In genomic region chr9:124260769-124261603, GRCh38 we compare ENCODE assay signal across 8 cellular contexts. TPM values are rescaled to one million over a fixed set of nuclear protein-coding genes. Genes with fewer than 3 reads are reported as not detected.
DNase-seq lines count a peak whose midpoint lies in the region; ATAC-seq and TF ChIP-seq lines count a peak whose summit lies in the region.

No MANE protein-coding gene starts in this region.

- TF ChIP-seq CTCF in GM12865 (IDR thresholded peaks at IDR 0.05; ENCODE audit: insufficient read depth, low read depth, low read length, missing control alignments) = no peak
- no peak for TF ChIP-seq CTCF in RWPE1 (conservative IDR thresholded peaks at IDR 0.05; ENCODE audit: low read depth)
- no peak for TF ChIP-seq CTCF in esophagus muscularis mucosa (IDR thresholded peaks at IDR 0.05)

- no peak for ATAC-seq in GM21717 (IDR thresholded peaks at IDR 0.05; ENCODE audit: unreplicated experiment)
- ATAC-seq in GM18873 (IDR thresholded peaks at IDR 0.05; ENCODE audit: low FRiP score, unreplicated experiment) = no peak

- H3K4me3 Mint-ChIP-seq in activated naive CD4-positive, alpha-beta T cell treated with anti-CD3 and anti-CD28 coated beads, Interleukin-2, amount 10 ng/mL, durations not matched to agents 7 days and 5 days = no peak overlapping the region

- H3K14ac ChIP-seq in neuronal stem cell (ENCODE audit: low read length) = no peak overlapping the region

- no peaks in the 10 kb centered on the region for H3K9me3 Mint-ChIP-seq in activated naive CD4-positive, alpha-beta T cell treated with anti-CD3 and anti-CD28 coated beads, Interleukin-2, amount 10 ng/mL, durations not matched to agents 7 days and 5 days

- H3K23ac ChIP-seq in neuronal stem cell (ENCODE audit: low read depth, low read length, poor library complexity) = no peak overlapping the region

- H3K18ac ChIP-seq in neuronal stem cell (ENCODE audit: low read length) = peak overlapping the region; percentile 38

- TF ChIP-seq EP300 in esophagus muscularis mucosa (IDR thresholded peaks at IDR 0.05) = no peak

- H3K4ac ChIP-seq in neuronal stem cell (ENCODE audit: low read length) = peak overlapping the region; percentile 20

- peaks cover 17% of the 10 kb centered on the region for H3K79me1 ChIP-seq in neuronal stem cell (ENCODE audit: low read depth, low read length)

- 53% methylated on average over 14 of the region's 15 CpGs for WGBS in esophagus muscularis mucosa
- no CpG with 5 or more reads among the region's 15 CpGs for WGBS in neuronal stem cell (ENCODE audit: extremely low coverage in 2 of 2, insufficient read length in 2 of 2, insufficient replicate concordance in 1 of 2), 2 donors

- H3K4me1 ChIP-seq in esophagus muscularis mucosa (peaks cover 34 to 82% (median 78%) of the 10 kb centered on the region in 4 donors), neuronal stem cell (ENCODE audit: control insufficient read depth in 2 of 2, insufficient read depth in 1 of 2, low read depth in 1 of 2, low read length in 2 of 2) (peaks cover 46 to 47% of the 10 kb centered on the region in 2 donors)

- no peak overlapping the region for H4K8ac ChIP-seq in neuronal stem cell (ENCODE audit: low read depth, low read length)

- H3K27me3 ChIP-seq in esophagus muscularis mucosa (no peaks in the 10 kb centered on the region), neuronal stem cell (ENCODE audit: control insufficient read depth in 3 of 3, insufficient read depth in 3 of 3, low read depth in 1 of 3, low read length in 3 of 3) (no peaks in the 10 kb centered on the region)

- peaks cover 87% of the 10 kb centered on the region for H3K27me3 Mint-ChIP-seq in activated naive CD4-positive, alpha-beta T cell treated with anti-CD3 and anti-CD28 coated beads, Interleukin-2, amount 10 ng/mL, durations not matched to agents 7 days and 5 days

- H3K9me3 ChIP-seq in esophagus muscularis mucosa (no peaks in the 10 kb centered on the region), neuronal stem cell (replicated peaks in 1 of 2; ENCODE audit: control insufficient read depth in 2 of 2, insufficient read depth in 1 of 2, low read depth in 1 of 2, low read length in 2 of 2) (no peaks in the 10 kb centered on the region)

- CTCF ChIA-PET in RWPE1 (lab: Yijun Ruan, JAX) = no interaction called here
- CTCF ChIA-PET in activated naive CD4-positive, alpha-beta T cell treated with anti-CD3 and anti-CD28 coated beads, Interleukin-2, amount 10 ng/mL, durations not matched to agents 7 days and 5 days (lab: Charles Lee) = no interaction called here

- peak overlapping the region; percentile 76 for H2AK5ac ChIP-seq in neuronal stem cell (ENCODE audit: low read depth, low read length)

- H4K91ac ChIP-seq in neuronal stem cell (ENCODE audit: low read depth, low read length, poor library complexity) = no peak overlapping the region

- no peak overlapping the region for H2BK12ac ChIP-seq in neuronal stem cell (ENCODE audit: low read length)

- no peak overlapping the region for H2AFZ ChIP-seq in neuronal stem cell (ENCODE audit: low read length)

- H3K27ac ChIP-seq in RWPE1 = peak overlapping the region; percentile 99
- H3K27ac ChIP-seq in esophagus muscularis mucosa (replicated peaks in 1 of 4) = peak overlapping the region; percentile 80 to 89 (median 88)
- peak overlapping the region; percentile 4 for H3K27ac ChIP-seq in neuronal stem cell (replicated peaks; ENCODE audit: low read length)

- no peak for TF ChIP-seq POLR2A in esophagus muscularis mucosa (IDR thresholded peaks at IDR 0.05; ENCODE audit: low read depth)

- no peak overlapping the region for H2BK15ac ChIP-seq in neuronal stem cell (ENCODE audit: low read length)

- POLR2A ChIA-PET in RWPE1 (lab: Yijun Ruan, JAX; ENCODE audit: low non-redundant PET) = no interaction called here

- H2BK120ac ChIP-seq in neuronal stem cell (ENCODE audit: low read depth, low read length) = no peak overlapping the region

- intact Hi-C loops in esophagus muscularis mucosa (cut with DNase I) = no loop called here

- H3K4me1 Mint-ChIP-seq in activated naive CD4-positive, alpha-beta T cell treated with anti-CD3 and anti-CD28 coated beads, Interleukin-2, amount 10 ng/mL, durations not matched to agents 7 days and 5 days = peaks cover 37% of the 10 kb centered on the region

- H3K4me2 ChIP-seq in neuronal stem cell (ENCODE audit: insufficient read depth, low read length, poor library complexity, severe bottlenecking) = no peak overlapping the region

- H3K27ac Mint-ChIP-seq in activated naive CD4-positive, alpha-beta T cell treated with anti-CD3 and anti-CD28 coated beads, Interleukin-2, amount 10 ng/mL, durations not matched to agents 7 days and 5 days = no peak overlapping the region

- H3K36me3 ChIP-seq in esophagus muscularis mucosa (peaks cover 0 to 5% (median 2%) of the 10 kb centered on the region in 4 donors), neuronal stem cell (replicated peaks in 1 of 2; ENCODE audit: control insufficient read depth in 2 of 2, insufficient read depth in 2 of 2, low read length in 2 of 2) (peaks cover 0 to 11% of the 10 kb centered on the region in 2 donors)

- peak overlapping the region; percentile 18 for H3K9ac ChIP-seq in neuronal stem cell (ENCODE audit: low read depth, low read length, poor library complexity)

- DNase-seq in GM12865 (ENCODE audit: low read depth) = peak; percentile 75
- peak; percentile 75 for DNase-seq in RWPE1 (ENCODE audit: low spot score)
- no peak for DNase-seq in esophagus muscularis mucosa (ENCODE audit: extremely low spot score)
- no peak for DNase-seq in neuronal stem cell (ENCODE audit: low spot score)
- DNase-seq in activated naive CD4-positive, alpha-beta T cell treated with anti-CD3 and anti-CD28 coated beads, Interleukin-2, amount 10 ng/mL, durations not matched to agents 7 days and 5 days = no peak
- no peak for DNase-seq in NCI-H1436 (lab: John Stamatoyannopoulos, UW)

- H3K36me3 Mint-ChIP-seq in activated naive CD4-positive, alpha-beta T cell treated with anti-CD3 and anti-CD28 coated beads, Interleukin-2, amount 10 ng/mL, durations not matched to agents 7 days and 5 days = peaks cover 5% of the 10 kb centered on the region

- H3K4me3 ChIP-seq in GM12865 (ENCODE audit: low read depth, low read length) (peak overlapping the region; percentile 78), esophagus muscularis mucosa (peak overlapping the region in 3 of 4 donors; percentile 0 to 24 (median 1)), neuronal stem cell (ENCODE audit: low read length in 2 of 2) (no peak overlapping the region)

- H2BK5ac ChIP-seq in neuronal stem cell (ENCODE audit: low read length) = no peak overlapping the region

RNA-seq across cellular contexts. Expression of gene NEK6, which starts 3.2 kb away (rescaled TPM):
- total RNA-seq in esophagus muscularis mucosa = 10 to 100 TPM; 14.1 to 21.9 (median 15.1) TPM
- polyA plus RNA-seq in neuronal stem cell (2013, experiment 1 of 2) = 43.4 TPM
- 43.4 TPM for polyA plus RNA-seq in neuronal stem cell (2013, experiment 2 of 2)

Comparison
In these comparisons a context has a peak if more than half of its experiments do, and no peak if none do; other contexts are left out.
1. DNase-seq: peak in GM12865 (single experiment) and RWPE1 (single experiment); none in esophagus muscularis mucosa (single experiment), neuronal stem cell (single experiment), activated naive CD4-positive, alpha-beta T cell treated with anti-CD3 and anti-CD28 coated beads, Interleukin-2, amount 10 ng/mL, durations not matched to agents 7 days and 5 days (single experiment) and NCI-H1436 (single experiment).
2. H3K4me3 ChIP-seq: peak in GM12865 (single experiment) and esophagus muscularis mucosa (3 of 4); none in neuronal stem cell (0 of 2).
3. H3K27ac ChIP-seq: peak in every context shown above with its lines; median percentile 99 in RWPE1; 88 in esophagus muscularis mucosa; 4 in neuronal stem cell.